ENCODE assay signal across 8 cellular contexts in genomic region chr7:101507791-101508252, GRCh38.
DNase-seq lines count a peak whose midpoint lies in the region; ATAC-seq and TF ChIP-seq lines count a peak whose summit lies in the region.

No MANE protein-coding gene starts in this region.

- H3K9me3 ChIP-seq in BE2C = no peaks in the 10 kb centered on the region

- no peak overlapping the region for H3K27ac Mint-ChIP-seq in activated CD8-positive, alpha-beta memory T cell treated with anti-CD3 and anti-CD28 coated beads, Interleukin-2, amount 10 ng/mL, durations not matched to agents 7 days and 5 days
- H3K27ac Mint-ChIP-seq in glutamatergic neuron (ENCODE audit: unreplicated experiment) = peak overlapping the region; percentile 52

- no peak overlapping the region for H3K4me3 ChIP-seq in BE2C (ENCODE audit: low read depth, low read length)

- DNase-seq in BE2C (peak; percentile 75), GM20000 (ENCODE audit: low spot score) (peak; percentile 32), NCI-H460 (ENCODE audit: extremely low read depth, low read depth) (peak; percentile 78), glutamatergic neuron (peak; percentile 64)
- DNase-seq in activated CD8-positive, alpha-beta memory T cell treated with anti-CD3 and anti-CD28 coated beads, Interleukin-2, amount 10 ng/mL, durations not matched to agents 7 days and 5 days = peak; percentile 56
- peak in 3 of 4 experiments; percentile 10 to 15 (median 11) for DNase-seq in stimulated activated CD4-positive, alpha-beta T cell treated with anti-CD3 and anti-CD28 coated beads, Interleukin-1b, Interleukin-23, amount 100 ng/mL, for 24 hours (ENCODE audit: low read depth in 4 of 4, low spot score in 1 of 4)
- DNase-seq in effector CD4-positive, alpha-beta T cell = no peak

- no peaks in the 10 kb centered on the region for H3K36me3 ChIP-seq in BE2C

- no peak overlapping the region for H3K4me3 Mint-ChIP-seq in activated CD8-positive, alpha-beta memory T cell treated with anti-CD3 and anti-CD28 coated beads, Interleukin-2, amount 10 ng/mL, durations not matched to agents 7 days and 5 days
- no peak overlapping the region for H3K4me3 Mint-ChIP-seq in glutamatergic neuron (ENCODE audit: unreplicated experiment)

- peak; percentile 32 for ATAC-seq in activated CD8-positive, alpha-beta memory T cell treated with anti-CD3 and anti-CD28 coated beads, Interleukin-2, amount 10 ng/mL, durations not matched to agents 7 days and 5 days
- no peak for ATAC-seq in GM19351 (IDR thresholded peaks at IDR 0.05; ENCODE audit: unreplicated experiment)

- peaks cover 7% of the 10 kb centered on the region for H3K27me3 Mint-ChIP-seq in activated CD8-positive, alpha-beta memory T cell treated with anti-CD3 and anti-CD28 coated beads, Interleukin-2, amount 10 ng/mL, durations not matched to agents 7 days and 5 days
- H3K27me3 Mint-ChIP-seq in glutamatergic neuron (ENCODE audit: unreplicated experiment) = peaks cover 13% of the 10 kb centered on the region

- H3K4me1 ChIP-seq in BE2C = no peaks in the 10 kb centered on the region

- no peaks in the 10 kb centered on the region for H3K36me3 Mint-ChIP-seq in activated CD8-positive, alpha-beta memory T cell treated with anti-CD3 and anti-CD28 coated beads, Interleukin-2, amount 10 ng/mL, durations not matched to agents 7 days and 5 days
- no peaks in the 10 kb centered on the region for H3K36me3 Mint-ChIP-seq in glutamatergic neuron (ENCODE audit: unreplicated experiment)

- H3K4me1 Mint-ChIP-seq in activated CD8-positive, alpha-beta memory T cell treated with anti-CD3 and anti-CD28 coated beads, Interleukin-2, amount 10 ng/mL, durations not matched to agents 7 days and 5 days = peaks cover 23% of the 10 kb centered on the region
- H3K4me1 Mint-ChIP-seq in glutamatergic neuron (ENCODE audit: low read depth, unreplicated experiment) = peaks cover 9% of the 10 kb centered on the region

- CTCF ChIA-PET in activated CD8-positive, alpha-beta memory T cell treated with anti-CD3 and anti-CD28 coated beads, Interleukin-2, amount 10 ng/mL, durations not matched to agents 7 days and 5 days (lab: Charles Lee) = interaction anchor here (0.8 to 2.2 kb wide), 7 partner anchors 8 to 225 kb away, joined by 3 to 11 read pairs (median 4); no protein-coding TSS in a partner anchor

- H3K9me3 Mint-ChIP-seq in activated CD8-positive, alpha-beta memory T cell treated with anti-CD3 and anti-CD28 coated beads, Interleukin-2, amount 10 ng/mL, durations not matched to agents 7 days and 5 days (ENCODE audit: low read depth) = no peaks in the 10 kb centered on the region
- H3K9me3 Mint-ChIP-seq in glutamatergic neuron (ENCODE audit: unreplicated experiment) = peaks cover 1% of the 10 kb centered on the region

- TF ChIP-seq CTCF in BE2C (IDR thresholded peaks at IDR 0.05; ENCODE audit: low read depth, low read length) (peak; percentile 99), GM20000 (IDR thresholded peaks at IDR 0.05; ENCODE audit: extremely low read depth, missing control alignments) (no peak), glutamatergic neuron (IDR thresholded peaks at IDR 0.05; ENCODE audit: partially characterized antibody, unreplicated experiment) (peak; percentile 76)

- H3K27me3 ChIP-seq in BE2C = peaks cover 7% of the 10 kb centered on the region
